ENCODE assay signal across 22 cellular contexts in genomic region chr9:70362952-70363351, GRCh38. TPM values are rescaled to one million over a fixed set of nuclear protein-coding genes. Genes with fewer than 3 reads are reported as not detected.
A peak's percentile ranks its signal among the peaks of the same experiment; 100 is the strongest.
DNase-seq lines count a peak whose midpoint lies in the region; ATAC-seq and TF ChIP-seq lines count a peak whose summit lies in the region.
"Had no signal": no experiment of that assay in that cellular context is flagged by ENCODE, and none has a peak within 500 bp of the region (broad histone marks: within the 10 kb centered on the region; RNA-seq: fewer than 3 reads in every experiment).

No MANE protein-coding gene starts in this region.

- H3K36me3 ChIP-seq in psoas muscle (ENCODE audit: insufficient read depth in 1 of 2, low read depth in 1 of 2) (no peaks in the 10 kb centered on the region), vagina (no peaks in the 10 kb centered on the region), aorta (ENCODE audit: control insufficient read depth in 1 of 2, insufficient read depth in 2 of 2, low read length in 1 of 2) (no peaks in the 10 kb centered on the region)
- H3K36me3 ChIP-seq: stomach, transverse colon had no signal

- no peaks in the 10 kb centered on the region for H3K9me3 Mint-ChIP-seq in endothelial cell (ENCODE audit: unreplicated experiment)
- H3K9me3 Mint-ChIP-seq: activated naive CD4-positive, alpha-beta T cell treated with anti-CD3 and anti-CD28 coated beads, Interleukin-2, amount 50 U/mL, for 24 hours; activated T-helper 1 cell treated with anti-CD3 and anti-CD28 coated beads, Interleukin-12 subunit alpha, Interleukin-12 subunit beta, Interleukin-2, Interleukin-4 antibody, amounts not matched to agents 30 ng/mL and 10 ng/mL and 1 ng/mL, durations not matched to agents 14 hours and 24 hours and 36 hours; CD4-positive, alpha-beta memory T cell; HFFc6; T-helper 1 cell treated with Interleukin-12 subunit alpha and Interleukin-12 subunit beta and Interleukin-4 antibody, amounts not matched to agents 30 μg/mL and 1 μg/mL, for 36 hours had no signal

- DNase-seq in HS-5 (ENCODE audit: low read depth) (peak; percentile 10), NCI-H226 (peak; percentile 5), cardiac fibroblast (ENCODE audit: low read depth in 2 of 2) (peak; percentile 31 to 45), psoas muscle (no peak), endothelial cell (ENCODE audit: low spot score) (no peak), vagina (ENCODE audit: extremely low spot score in 2 of 2) (no peak), aorta (no peak)
- DNase-seq: activated CD4-positive, alpha-beta T cell treated with anti-CD3 and anti-CD28 coated beads, Interleukin-2, amount 10 ng/mL, durations not matched to agents 7 days and 5 days; CD4-positive, alpha-beta memory T cell; DMS53; HFFc6; NCI-H1694; NCI-H82; SJCRH30; stomach; transverse colon had no signal

- H3K27me3 ChIP-seq in psoas muscle (ENCODE audit: insufficient read depth in 3 of 3, low read length in 2 of 3): no peaks in the 10 kb centered on the region
- no peaks in the 10 kb centered on the region for H3K27me3 ChIP-seq in vagina
- no peaks in the 10 kb centered on the region for H3K27me3 ChIP-seq in aorta (ENCODE audit: control insufficient read depth in 1 of 2, insufficient read depth in 2 of 2, low read length in 1 of 2)
- H3K27me3 ChIP-seq: neutrophil, SJCRH30, stomach, transverse colon had no signal

- TF ChIP-seq POLR2A in vagina (IDR thresholded peaks at IDR 0.05): no peak

- intact Hi-C loops in psoas muscle (cut with DNase I) (no loop called here), vagina (cut with DNase I) (no loop called here), aorta (cut with DNase I) (loop anchor here in 1 of 2 donors (5.0 kb wide), 1 partner anchor 34 kb away; no protein-coding TSS in a partner anchor)

- H3K4me1 ChIP-seq in psoas muscle: peaks cover 9% of the 10 kb centered on the region
- no peaks in the 10 kb centered on the region for H3K4me1 ChIP-seq in vagina
- H3K4me1 ChIP-seq in aorta (ENCODE audit: control insufficient read depth in 1 of 2, insufficient read depth in 2 of 2, low read length in 2 of 2): no peaks in the 10 kb centered on the region
- H3K4me1 ChIP-seq: SJCRH30, stomach, transverse colon had no signal

- peak in 3 of 4 donors; percentile 30 to 44 (median 40) for ATAC-seq in psoas muscle
- ATAC-seq in aorta (ENCODE audit: low FRiP score): no peak
- ATAC-seq in HG02938 (IDR thresholded peaks at IDR 0.05; ENCODE audit: unreplicated experiment): no peak

- TF ChIP-seq CTCF in cardiac fibroblast (IDR thresholded peaks at IDR 0.05; ENCODE audit: low read depth, low read length) (no peak), psoas muscle (IDR thresholded peaks at IDR 0.05) (no peak), endothelial cell (IDR thresholded peaks at IDR 0.05; ENCODE audit: unreplicated experiment) (no peak), vagina (IDR thresholded peaks at IDR 0.05) (no peak)

- H3K4me1 Mint-ChIP-seq in endothelial cell (ENCODE audit: unreplicated experiment): no peaks in the 10 kb centered on the region
- H3K4me1 Mint-ChIP-seq: activated CD4-positive, alpha-beta T cell treated with anti-CD3 and anti-CD28 coated beads, Interleukin-2, amount 10 ng/mL, durations not matched to agents 7 days and 5 days; activated naive CD4-positive, alpha-beta T cell treated with anti-CD3 and anti-CD28 coated beads, Interleukin-2, amount 50 U/mL, for 24 hours; CD4-positive, alpha-beta memory T cell had no signal

- WGBS in psoas muscle, 3 donors: 92 to 93% (median 92%) methylated on average over 7 of the region's 7 CpGs
- 85 to 88% methylated on average over 7 of the region's 7 CpGs for WGBS in aorta, 2 donors

- peaks cover 3% of the 10 kb centered on the region for H3K36me3 Mint-ChIP-seq in endothelial cell (ENCODE audit: low read depth, unreplicated experiment)

- H3K9me3 ChIP-seq in psoas muscle (no peaks in the 10 kb centered on the region), vagina (no peaks in the 10 kb centered on the region), aorta (ENCODE audit: control insufficient read depth, low read length) (no peaks in the 10 kb centered on the region)
- H3K9me3 ChIP-seq: neutrophil, SJCRH30, stomach, transverse colon had no signal

- H3K27ac ChIP-seq in psoas muscle (no peak overlapping the region), vagina (no peak overlapping the region), aorta (ENCODE audit: low read depth in 1 of 2, low read length in 2 of 2) (no peak overlapping the region)
- H3K27ac ChIP-seq: neutrophil, SJCRH30, stomach, transverse colon, VCaP had no signal

- no peak overlapping the region for H3K4me3 Mint-ChIP-seq in endothelial cell (ENCODE audit: unreplicated experiment)
- H3K4me3 Mint-ChIP-seq: activated CD4-positive, alpha-beta T cell treated with anti-CD3 and anti-CD28 coated beads, Interleukin-2, amount 10 ng/mL, durations not matched to agents 7 days and 5 days; activated naive CD4-positive, alpha-beta T cell treated with anti-CD3 and anti-CD28 coated beads, Interleukin-2, amount 50 U/mL, for 24 hours; activated T-helper 1 cell treated with anti-CD3 and anti-CD28 coated beads, Interleukin-12 subunit alpha, Interleukin-12 subunit beta, Interleukin-2, Interleukin-4 antibody, amounts not matched to agents 30 ng/mL and 10 ng/mL and 1 ng/mL, durations not matched to agents 14 hours and 24 hours and 36 hours; CD4-positive, alpha-beta memory T cell; HFFc6; T-helper 1 cell treated with Interleukin-12 subunit alpha and Interleukin-12 subunit beta and Interleukin-4 antibody, amounts not matched to agents 30 μg/mL and 1 μg/mL, for 36 hours had no signal

- peaks cover 1% of the 10 kb centered on the region for H3K27me3 Mint-ChIP-seq in endothelial cell (ENCODE audit: unreplicated experiment)
- H3K27me3 Mint-ChIP-seq: activated CD4-positive, alpha-beta T cell treated with anti-CD3 and anti-CD28 coated beads, Interleukin-2, amount 10 ng/mL, durations not matched to agents 7 days and 5 days; activated naive CD4-positive, alpha-beta T cell treated with anti-CD3 and anti-CD28 coated beads, Interleukin-2, amount 50 U/mL, for 24 hours; CD4-positive, alpha-beta memory T cell had no signal

- H3K27ac Mint-ChIP-seq in endothelial cell (ENCODE audit: unreplicated experiment): no peak overlapping the region
- H3K27ac Mint-ChIP-seq: activated CD4-positive, alpha-beta T cell treated with anti-CD3 and anti-CD28 coated beads, Interleukin-2, amount 10 ng/mL, durations not matched to agents 7 days and 5 days; activated naive CD4-positive, alpha-beta T cell treated with anti-CD3 and anti-CD28 coated beads, Interleukin-2, amount 50 U/mL, for 24 hours; activated T-helper 1 cell treated with anti-CD3 and anti-CD28 coated beads, Interleukin-12 subunit alpha, Interleukin-12 subunit beta, Interleukin-2, Interleukin-4 antibody, amounts not matched to agents 30 ng/mL and 10 ng/mL and 1 ng/mL, durations not matched to agents 14 hours and 24 hours and 36 hours; HFFc6; T-helper 1 cell treated with Interleukin-12 subunit alpha and Interleukin-12 subunit beta and Interleukin-4 antibody, amounts not matched to agents 30 μg/mL and 1 μg/mL, for 36 hours had no signal

- H3K4me3 ChIP-seq in cardiac fibroblast (replicated peaks in 1 of 2; ENCODE audit: low read depth in 2 of 2, low read length in 2 of 2): no peak overlapping the region
- no peak overlapping the region for H3K4me3 ChIP-seq in psoas muscle
- no peak overlapping the region for H3K4me3 ChIP-seq in vagina
- H3K4me3 ChIP-seq in aorta (ENCODE audit: low read length in 2 of 2): no peak overlapping the region
- H3K4me3 ChIP-seq: SJCRH30, stomach, transverse colon had no signal

RNA-seq across cellular contexts. Expression of gene KLF9, which starts 51.5 kb away (rescaled TPM):
- 100 to 1,000 TPM in 2 of 4 donors, 10 to 100 TPM in 2; 29.5 to 178 (median 94.7) TPM for total RNA-seq in psoas muscle
- 10 to 100 TPM; 34.1 to 87.0 (median 64.4) TPM for polyA plus RNA-seq in psoas muscle
- total RNA-seq in endothelial cell (ENCODE audit: unreplicated experiment): 0.87 TPM
- 98.5 TPM for total RNA-seq in vagina
- total RNA-seq in aorta: 100 to 1,000 TPM in 1 of 2 donors, 10 to 100 TPM in 1; 38.4 to 122 TPM
- polyA plus RNA-seq in aorta: 10 to 100 TPM; 31.4 to 53.3 TPM

Comparison
In these comparisons a context has a peak if more than half of its experiments do, and no peak if none do; other contexts are left out.
1. DNase-seq: peak in HS-5 (single experiment), NCI-H226 (single experiment) and cardiac fibroblast (2 of 2); none in psoas muscle (0 of 2), endothelial cell (single experiment), vagina (0 of 2) and aorta (0 of 2).
2. ATAC-seq: peak in psoas muscle (3 of 4); none in aorta (single experiment) and HG02938 (single experiment).
3. RNA of gene KLF9, which starts 51.5 kb away (total RNA-seq): 29.5 to 178 TPM in psoas muscle, 38.4 to 122 TPM in aorta and 98.5 TPM in vagina (single experiment); 0.87 TPM in endothelial cell (single experiment); every median in the first group is over 10 times any median in the second.